11 cellular contexts compared by ENCODE assay signal in genomic region chr2:74816540-74817331, GRCh38. TPM values are rescaled to one million over a fixed set of nuclear protein-coding genes. Genes with fewer than 3 reads are reported as not detected.
A peak's percentile ranks its signal among the peaks of the same experiment; 100 is the strongest.
DNase-seq lines count a peak whose midpoint lies in the region; ATAC-seq and TF ChIP-seq lines count a peak whose summit lies in the region.
"Had no signal": no experiment of that assay in that cellular context is flagged by ENCODE, and none has a peak within 500 bp of the region (broad histone marks: within the 10 kb centered on the region; RNA-seq: fewer than 3 reads in every experiment).

No MANE protein-coding gene starts in this region.

- H3K4me2 ChIP-seq in osteoblast (ENCODE audit: insufficient read depth, low read length): no peak overlapping the region

- H3K79me2 ChIP-seq in osteoblast (ENCODE audit: insufficient read depth, low read length): no peaks in the 10 kb centered on the region

- peaks cover 28% of the 10 kb centered on the region for H3K27me3 Mint-ChIP-seq in CD4-positive, CD25-positive, alpha-beta regulatory T cell
- no peaks in the 10 kb centered on the region for H3K27me3 Mint-ChIP-seq in memory B cell

- H3K4me3 ChIP-seq in CD4-positive, CD25-positive, alpha-beta regulatory T cell (ENCODE audit: low read depth, low read length): no peak overlapping the region
- H3K4me3 ChIP-seq in HL-60 (replicated peaks; ENCODE audit: insufficient read depth, low read length) (peak overlapping the region; percentile 17; the same call in 1 of the 2 replicates), osteoblast (ENCODE audit: insufficient read depth, low read length) (no peak overlapping the region)
- H3K4me3 ChIP-seq: SJSA1, vagina had no signal

- no peak for ATAC-seq in CD4-positive, CD25-positive, alpha-beta regulatory T cell (ENCODE audit: low read depth in 2 of 2)
- ATAC-seq in memory B cell (ENCODE audit: low read depth) (peak; percentile 70), HG02885 (IDR thresholded peaks at IDR 0.05; ENCODE audit: poor library complexity, unreplicated experiment) (no peak)
- ATAC-seq: effector memory CD8-positive, alpha-beta T cell had no signal

- H3K4me1 ChIP-seq in CD4-positive, CD25-positive, alpha-beta regulatory T cell (ENCODE audit: control insufficient read depth, insufficient read depth, low read length, poor library complexity, severe bottlenecking): no peaks in the 10 kb centered on the region
- no peaks in the 10 kb centered on the region for H3K4me1 ChIP-seq in osteoblast (ENCODE audit: insufficient read depth, low read length)
- H3K4me1 ChIP-seq: vagina had no signal

- H4K20me1 ChIP-seq in osteoblast (ENCODE audit: insufficient read depth, low read length): no peaks in the 10 kb centered on the region

- no peaks in the 10 kb centered on the region for H3K9me3 ChIP-seq in CD4-positive, CD25-positive, alpha-beta regulatory T cell (ENCODE audit: control insufficient read depth in 2 of 2, low read length in 2 of 2)
- H3K9me3 ChIP-seq in osteoblast (ENCODE audit: low read depth, low read length): no peaks in the 10 kb centered on the region
- H3K9me3 ChIP-seq: SJSA1, vagina had no signal

- no peaks in the 10 kb centered on the region for H3K9me3 Mint-ChIP-seq in CD4-positive, CD25-positive, alpha-beta regulatory T cell
- no peaks in the 10 kb centered on the region for H3K9me3 Mint-ChIP-seq in memory B cell
- H3K9me3 Mint-ChIP-seq: effector memory CD8-positive, alpha-beta T cell had no signal

- no peak overlapping the region for H3K27ac ChIP-seq in CD4-positive, CD25-positive, alpha-beta regulatory T cell (ENCODE audit: insufficient read depth, low read length, poor library complexity, severe bottlenecking)
- H3K27ac ChIP-seq in HL-60 (replicated peaks): peak overlapping the region; percentile 73
- no peak overlapping the region for H3K27ac ChIP-seq in osteoblast (ENCODE audit: low read depth, low read length)
- H3K27ac ChIP-seq: SJSA1, vagina had no signal

- H3K27ac Mint-ChIP-seq in CD4-positive, CD25-positive, alpha-beta regulatory T cell: peak overlapping the region; percentile 16 to 53 (median 53)
- H3K27ac Mint-ChIP-seq in memory B cell: peak overlapping the region; percentile 76
- H3K27ac Mint-ChIP-seq: effector memory CD8-positive, alpha-beta T cell had no signal

- H3K36me3 Mint-ChIP-seq in CD4-positive, CD25-positive, alpha-beta regulatory T cell: no peaks in the 10 kb centered on the region
- no peaks in the 10 kb centered on the region for H3K36me3 Mint-ChIP-seq in memory B cell

- TF ChIP-seq CTCF in HL-60 (IDR thresholded peaks at IDR 0.05; ENCODE audit: insufficient read depth, low read length) (no peak), osteoblast (IDR thresholded peaks at IDR 0.05; ENCODE audit: extremely low read depth, low read depth, low read length) (no peak)

- peaks cover 0 to 5% (median 3%) of the 10 kb centered on the region in 4 donors for H3K4me1 Mint-ChIP-seq in CD4-positive, CD25-positive, alpha-beta regulatory T cell
- peaks cover 18% of the 10 kb centered on the region for H3K4me1 Mint-ChIP-seq in memory B cell

- no peak overlapping the region for H3K4me3 Mint-ChIP-seq in CD4-positive, CD25-positive, alpha-beta regulatory T cell
- peak overlapping the region; percentile 54 for H3K4me3 Mint-ChIP-seq in memory B cell
- H3K4me3 Mint-ChIP-seq: effector memory CD8-positive, alpha-beta T cell had no signal

- no peaks in the 10 kb centered on the region for H3K36me3 ChIP-seq in CD4-positive, CD25-positive, alpha-beta regulatory T cell (ENCODE audit: control insufficient read depth, insufficient read depth, low read length)
- no peaks in the 10 kb centered on the region for H3K36me3 ChIP-seq in osteoblast (ENCODE audit: insufficient read depth, low read length)
- H3K36me3 ChIP-seq: SJSA1, vagina had no signal

- H2AFZ ChIP-seq in osteoblast (ENCODE audit: low read length): no peak overlapping the region

- peaks cover 3% of the 10 kb centered on the region for H3K27me3 ChIP-seq in CD4-positive, CD25-positive, alpha-beta regulatory T cell (ENCODE audit: control insufficient read depth, insufficient read depth, low read length)
- H3K27me3 ChIP-seq in HL-60 (ENCODE audit: insufficient read depth, poor library complexity, severe bottlenecking) (no peaks in the 10 kb centered on the region), osteoblast (ENCODE audit: insufficient read depth, low read length) (peaks cover 26% of the 10 kb centered on the region)
- H3K27me3 ChIP-seq: SJSA1, vagina had no signal

- DNase-seq in CD4-positive, CD25-positive, alpha-beta regulatory T cell: no peak
- DNase-seq in HL-60 (ENCODE audit: low read depth in 1 of 2, low spot score in 1 of 2) (peak in 1 of 2 experiments; percentile 59), SIG-M5 treated with dmso at 0.1 percent for 504 hours (lab: John Stamatoyannopoulos, UW; ENCODE audit: unreplicated experiment) (peak; percentile 84), memory B cell (ENCODE audit: low spot score in 2 of 2) (no peak), NCI-H1694 treated with DMSO at 0.1 percent for 48 hours (lab: John Stamatoyannopoulos, UW) (no peak), osteoblast (ENCODE audit: insufficient read length, low spot score, missing footprints) (no peak)
- DNase-seq in activated CD4-positive, alpha-beta T cell treated with anti-CD3 and anti-CD28 coated beads for 1 hour: no peak
- DNase-seq: effector memory CD8-positive, alpha-beta T cell had no signal

RNA-seq across cellular contexts. Expression of gene HK2, which starts 17.2 kb away (rescaled TPM):
- total RNA-seq in CD4-positive, CD25-positive, alpha-beta regulatory T cell: 11.4 TPM
- polyA plus RNA-seq in CD4-positive, CD25-positive, alpha-beta regulatory T cell: 1 to 10 TPM; 2.7 to 5.6 (median 4.1) TPM
- 74.6 and 76.4 TPM in 2 replicates for total RNA-seq in osteoblast
